22 cellular contexts compared by ENCODE assay signal in the genomic region with DNA sequence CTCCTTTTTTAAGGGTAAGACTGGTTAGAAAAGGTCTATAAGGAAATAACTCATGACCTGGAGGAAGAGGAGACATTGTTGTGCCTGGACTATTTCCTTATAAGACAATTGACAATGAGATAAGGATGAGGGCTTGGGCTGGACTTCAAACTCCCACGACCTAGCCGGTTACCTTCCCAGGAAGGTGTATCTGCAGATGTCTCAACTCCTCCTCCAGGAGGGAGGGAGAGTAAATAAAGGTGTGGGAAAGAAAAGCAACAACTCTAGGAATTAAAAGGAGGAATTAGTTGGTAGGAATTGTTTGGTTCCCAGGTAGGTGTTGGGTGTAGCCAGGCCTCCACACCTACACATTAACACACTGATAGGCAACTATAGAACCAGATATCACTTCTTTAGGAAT.
DNase-seq lines count a peak whose midpoint lies in the region; ATAC-seq, FAIRE-seq and TF ChIP-seq lines count a peak whose summit lies in the region.
"Had no signal": no experiment of that assay in that cellular context is flagged by ENCODE, and none has a peak within 500 bp of the region (broad histone marks: within the 10 kb centered on the region; RNA-seq: fewer than 3 reads in every experiment).

No MANE protein-coding gene starts in this region.

- 24 to 54% (median 48%) methylated on average over 2 of the region's 2 CpGs for WGBS in stomach, 5 donors

- H3K4me3 ChIP-seq in bronchial epithelial cell (ENCODE audit: low read depth, low read length) = no peak overlapping the region
- no peak overlapping the region for H3K4me3 ChIP-seq in stomach
- no peak overlapping the region for H3K4me3 ChIP-seq in tibial artery
- H3K4me3 ChIP-seq: ovary, SJSA1 had no signal

- TF ChIP-seq CTCF in bronchial epithelial cell (IDR thresholded peaks at IDR 0.05; ENCODE audit: insufficient read depth, low read length, severe bottlenecking) (no peak), stomach (IDR thresholded peaks at IDR 0.05) (no peak), tibial artery (IDR thresholded peaks at IDR 0.05) (no peak)

- DNase-seq in bronchial epithelial cell (ENCODE audit: low read depth) (peak; percentile 96), left colon (peak in 1 of 2 donors; percentile 88), stomach (no peak), EL (no peak), tibial artery (no peak), GM12891 (ENCODE audit: insufficient read length, low spot score) (no peak)
- DNase-seq: activated CD4-positive, alpha-beta T cell treated with anti-CD3 and anti-CD28 coated beads for 4 hours; activated naive CD8-positive, alpha-beta T cell treated with anti-CD3 and anti-CD28 coated beads, Interleukin-2, amount 10 ng/mL, durations not matched to agents 7 days and 5 days; CD8-positive, alpha-beta memory T cell; cerebellar nuclear complex; DMS79; effector memory CD8-positive, alpha-beta T cell; HFFc6; kidney glomerular epithelial cell; mesenchymal stem cell; NCI-H1105 treated with DMSO at 0.1 percent for 48 hours; NCI-H2029 treated with DMSO at 0.1 percent for 48 hours; NCI-H82; ovary had no signal

- FAIRE-seq in bronchial epithelial cell (lab: Jason Lieb, UNC) = no peak
- no peak for FAIRE-seq in GM12891 (lab: Jason Lieb, UNC)

- TF ChIP-seq POLR2A in stomach (IDR thresholded peaks at IDR 0.05) (no peak), GM12891 (IDR thresholded peaks at IDR 0.05; ENCODE audit: low read depth, low read length) (no peak)

- no peak for TF ChIP-seq RAD21 in Ishikawa (IDR thresholded peaks at IDR 0.05; ENCODE audit: low read depth)

- peaks cover 0 to 34% (median 20%) of the 10 kb centered on the region in 4 donors for H3K4me1 ChIP-seq in stomach
- H3K4me1 ChIP-seq in tibial artery = peaks cover 0 to 32% (median 14%) of the 10 kb centered on the region in 4 donors
- H3K4me1 ChIP-seq: SJSA1 had no signal

- ATAC-seq in left colon = peak; percentile 86
- ATAC-seq: effector memory CD8-positive, alpha-beta T cell; natural killer cell treated with Interleukin-12 subunit alpha and Interleukin-12 subunit beta and Interleukin-15 and Interleukin-18, amount 100 ng/mL, for 72 hours had no signal

- TF ChIP-seq EP300 in Ishikawa (IDR thresholded peaks at IDR 0.05; ENCODE audit: borderline replicate concordance) (peak; percentile 80), stomach (IDR thresholded peaks at IDR 0.05) (no peak)

- H3K27ac ChIP-seq in stomach (peak overlapping the region; percentile 9 to 75 (median 61)), tibial artery (no peak overlapping the region)
- H3K27ac ChIP-seq: ovary, SJSA1 had no signal

- intact Hi-C loops in left colon (cut with DNase I, micrococcal nuclease) = no loop called here
- intact Hi-C loops in stomach (cut with DNase I; ENCODE audit: low total_unique reads) = no loop called here
- intact Hi-C loops in tibial artery (cut with DNase I; ENCODE audit: low total_unique reads) = no loop called here

- H3K36me3 ChIP-seq in bronchial epithelial cell (ENCODE audit: control insufficient read depth, insufficient read depth, low read length) = no peaks in the 10 kb centered on the region
- no peaks in the 10 kb centered on the region for H3K36me3 ChIP-seq in stomach
- no peaks in the 10 kb centered on the region for H3K36me3 ChIP-seq in tibial artery
- H3K36me3 ChIP-seq: ovary, SJSA1 had no signal

- H3K27me3 ChIP-seq in bronchial epithelial cell (ENCODE audit: control insufficient read depth, insufficient read depth, low read length) (no peaks in the 10 kb centered on the region), stomach (no peaks in the 10 kb centered on the region), tibial artery (no peaks in the 10 kb centered on the region)
- H3K27me3 ChIP-seq: ovary, SJSA1 had no signal

- H3K9me3 ChIP-seq in stomach (no peaks in the 10 kb centered on the region), tibial artery (no peaks in the 10 kb centered on the region)
- H3K9me3 ChIP-seq: ovary, SJSA1 had no signal

TF ChIP-seq in Ishikawa, 13 proteins besides CTCF, POLR2A, EP300 and RAD21:
- TF ChIP-seq FOXM1 (IDR thresholded peaks at IDR 0.05; ENCODE audit: borderline replicate concordance, low read depth) (peak; percentile 55; the same call in 1 of the 2 replicates), CEBPB (IDR thresholded peaks at IDR 0.05) (no peak), TCF12 (IDR thresholded peaks at IDR 0.05; ENCODE audit: low read depth) (peak; percentile 48; the same call in 1 of the 2 replicates), TEAD4 (IDR thresholded peaks at IDR 0.05) (peak; percentile 20; the same call in 1 of the 2 replicates)
- TF ChIP-seq, protein P1, sequence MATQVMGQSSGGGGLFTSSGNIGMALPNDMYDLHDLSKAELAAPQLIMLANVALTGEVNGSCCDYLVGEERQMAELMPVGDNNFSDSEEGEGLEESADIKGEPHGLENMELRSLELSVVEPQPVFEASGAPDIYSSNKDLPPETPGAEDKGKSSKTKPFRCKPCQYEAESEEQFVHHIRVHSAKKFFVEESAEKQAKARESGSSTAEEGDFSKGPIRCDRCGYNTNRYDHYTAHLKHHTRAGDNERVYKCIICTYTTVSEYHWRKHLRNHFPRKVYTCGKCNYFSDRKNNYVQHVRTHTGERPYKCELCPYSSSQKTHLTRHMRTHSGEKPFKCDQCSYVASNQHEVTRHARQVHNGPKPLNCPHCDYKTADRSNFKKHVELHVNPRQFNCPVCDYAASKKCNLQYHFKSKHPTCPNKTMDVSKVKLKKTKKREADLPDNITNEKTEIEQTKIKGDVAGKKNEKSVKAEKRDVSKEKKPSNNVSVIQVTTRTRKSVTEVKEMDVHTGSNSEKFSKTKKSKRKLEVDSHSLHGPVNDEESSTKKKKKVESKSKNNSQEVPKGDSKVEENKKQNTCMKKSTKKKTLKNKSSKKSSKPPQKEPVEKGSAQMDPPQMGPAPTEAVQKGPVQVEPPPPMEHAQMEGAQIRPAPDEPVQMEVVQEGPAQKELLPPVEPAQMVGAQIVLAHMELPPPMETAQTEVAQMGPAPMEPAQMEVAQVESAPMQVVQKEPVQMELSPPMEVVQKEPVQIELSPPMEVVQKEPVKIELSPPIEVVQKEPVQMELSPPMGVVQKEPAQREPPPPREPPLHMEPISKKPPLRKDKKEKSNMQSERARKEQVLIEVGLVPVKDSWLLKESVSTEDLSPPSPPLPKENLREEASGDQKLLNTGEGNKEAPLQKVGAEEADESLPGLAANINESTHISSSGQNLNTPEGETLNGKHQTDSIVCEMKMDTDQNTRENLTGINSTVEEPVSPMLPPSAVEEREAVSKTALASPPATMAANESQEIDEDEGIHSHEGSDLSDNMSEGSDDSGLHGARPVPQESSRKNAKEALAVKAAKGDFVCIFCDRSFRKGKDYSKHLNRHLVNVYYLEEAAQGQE (IDR thresholded peaks at IDR 0.05; ENCODE audit: low read depth) = no peak

TF ChIP-seq in GM12891, 5 proteins besides CTCF, POLR2A, EP300 and RAD21:
- TF ChIP-seq SPI1 (IDR thresholded peaks at IDR 0.05; ENCODE audit: low read depth, low read length) (no peak), PAX5 (IDR thresholded peaks at IDR 0.05; ENCODE audit: insufficient read depth, low read length, severe bottlenecking) (no peak), POLR2AphosphoS5 (IDR thresholded peaks at IDR 0.05; ENCODE audit: low read depth, low read length) (no peak), TAF1 (IDR thresholded peaks at IDR 0.05; ENCODE audit: low read depth, low read length) (no peak), POU2F2 (IDR thresholded peaks at IDR 0.05; ENCODE audit: low read depth, low read length) (no peak)

Comparison
In these comparisons a context has a peak if more than half of its experiments do, and no peak if none do; other contexts are left out.
1. H3K27ac ChIP-seq: peak in stomach (5 of 5); none in tibial artery (0 of 2).